23 cellular contexts compared by ENCODE assay signal in the genomic region with DNA sequence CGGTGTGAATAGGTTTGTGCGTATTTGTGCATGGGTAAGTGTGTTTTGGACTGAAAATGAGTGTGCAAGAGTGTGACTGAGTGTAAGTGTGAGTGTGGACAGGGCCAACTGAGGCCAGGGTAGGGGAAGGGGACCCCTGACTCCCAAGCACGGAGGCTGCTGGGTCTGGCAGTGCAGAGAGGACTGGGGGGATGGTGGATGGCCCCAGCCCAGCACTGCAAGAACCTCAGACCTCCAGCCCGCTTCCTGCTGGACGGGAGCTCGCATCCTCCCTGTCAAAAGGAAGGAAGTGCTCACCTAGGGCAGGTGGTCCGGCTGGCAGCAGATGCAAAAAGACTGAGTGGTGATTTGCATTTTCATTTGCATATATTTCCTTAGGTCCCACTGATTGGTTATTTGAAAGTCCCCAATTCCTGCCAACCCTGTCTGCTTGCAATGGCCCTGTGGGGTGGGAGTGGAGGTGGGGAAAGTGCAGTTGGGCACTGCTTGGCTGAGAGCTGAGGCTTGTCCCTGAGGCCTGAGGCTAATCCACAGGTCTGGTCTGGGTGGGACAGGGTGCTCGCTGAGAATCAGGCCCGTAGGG.
"Had no signal": no experiment of that assay in that cellular context is flagged by ENCODE, and none has a peak within 500 bp of the region (broad histone marks: within the 10 kb centered on the region; RNA-seq: fewer than 3 reads in every experiment).

No MANE protein-coding gene starts in this region.

- H3K79me2 ChIP-seq: parathyroid adenoma had no signal

- H3K36me3 Mint-ChIP-seq: activated naive CD8-positive, alpha-beta T cell treated with anti-CD3 and anti-CD28 coated beads for 36 hours had no signal

- H3K4me1 Mint-ChIP-seq: activated naive CD8-positive, alpha-beta T cell treated with anti-CD3 and anti-CD28 coated beads for 36 hours; central memory CD8-positive, alpha-beta T cell had no signal

- H2AFZ ChIP-seq: parathyroid adenoma had no signal

- DNase-seq: activated CD4-positive, alpha-beta T cell treated with anti-CD3 and anti-CD28 coated beads for 4 hours; activated CD4-positive, alpha-beta T cell treated with anti-CD3 and anti-CD28 coated beads, Interleukin-2, amount 50 U/mL, for 48 hours; activated CD4-positive, CD25-positive, alpha-beta regulatory T cell; activated CD8-positive, alpha-beta memory T cell treated with anti-CD3 and anti-CD28 coated beads, Interleukin-2, amount 50 U/mL, for 48 hours; activated naive CD4-positive, alpha-beta T cell treated with Interleukin-2 at 50 U/mL for 16 hours; activated naive CD8-positive, alpha-beta T cell treated with anti-CD3 and anti-CD28 coated beads for 36 hours; activated T-cell treated with anti-CD3 and anti-CD28 coated beads, Interleukin-2, amount 50 U/mL, for 4 hours; heart right ventricle; kidney; lower lobe of right lung; naive thymus-derived CD4-positive, alpha-beta T cell; stimulated activated CD4-positive, alpha-beta T cell treated with anti-CD3 and anti-CD28 coated beads, Interleukin-12 subunit alpha, Interleukin-12 subunit beta, amount 100 ng/mL, for 4 hours; stimulated activated CD4-positive, alpha-beta T cell treated with anti-CD3 and anti-CD28 coated beads, Interleukin-4, amount 100 ng/mL, for 4 hours; substantia nigra; T-helper 17 cell; thyroid gland had no signal

- H3K9me3 Mint-ChIP-seq: central memory CD8-positive, alpha-beta T cell had no signal

- H3K4me3 ChIP-seq: heart right ventricle, lower lobe of right lung, thyroid gland had no signal

- H3K9me3 ChIP-seq: lower lobe of right lung, neutrophil, thyroid gland had no signal

- H3K4me1 ChIP-seq: lower lobe of right lung, parathyroid adenoma had no signal

- H3K36me3 ChIP-seq: heart right ventricle, lower lobe of right lung, neutrophil, thyroid gland had no signal

- H3K27ac ChIP-seq: epithelial cell of prostate, heart right ventricle, lower lobe of right lung, neutrophil, parathyroid adenoma, thyroid gland had no signal

- FAIRE-seq: astrocyte, colon, kidney had no signal

- H3K4me3 Mint-ChIP-seq: activated naive CD8-positive, alpha-beta T cell treated with anti-CD3 and anti-CD28 coated beads for 36 hours; activated T-cell treated with anti-CD3 and anti-CD28 coated beads, Interleukin-2, amount 50 U/mL, for 4 hours; central memory CD8-positive, alpha-beta T cell; naive thymus-derived CD4-positive, alpha-beta T cell; stimulated activated naive CD8-positive, alpha-beta T cell treated with anti-CD3 and anti-CD28 coated beads, Interleukin-15, Interleukin-2, amounts not matched to agents 100 ng/mL and 50 ng/mL, for 24 hours; T-helper 17 cell had no signal

- H3K27ac Mint-ChIP-seq: activated naive CD8-positive, alpha-beta T cell treated with anti-CD3 and anti-CD28 coated beads for 36 hours; naive thymus-derived CD4-positive, alpha-beta T cell; stimulated activated naive CD8-positive, alpha-beta T cell treated with anti-CD3 and anti-CD28 coated beads, Interleukin-15, Interleukin-2, amounts not matched to agents 100 ng/mL and 50 ng/mL, for 24 hours; T-helper 17 cell had no signal

- H3K9ac ChIP-seq: parathyroid adenoma had no signal

- H3K27me3 ChIP-seq: thyroid gland had no signal
